Comparison of ENCODE assay signal across 17 cellular contexts in genomic region chr6:135358251-135358821, GRCh38.
DNase-seq lines count a peak whose midpoint lies in the region; ATAC-seq and TF ChIP-seq lines count a peak whose summit lies in the region.
"Had no signal": no experiment of that assay in that cellular context is flagged by ENCODE, and none has a peak within 500 bp of the region (broad histone marks: within the 10 kb centered on the region; RNA-seq: fewer than 3 reads in every experiment).

No MANE protein-coding gene starts in this region.

- H3K9me3 ChIP-seq in RWPE2 (ENCODE audit: severe bottlenecking) (no peaks in the 10 kb centered on the region), fibroblast of lung (ENCODE audit: control insufficient read depth, insufficient read depth, low read depth, low read length) (no peaks in the 10 kb centered on the region), A673 (ENCODE audit: low read depth, low read length, poor library complexity, severe bottlenecking) (no peaks in the 10 kb centered on the region)
- H3K9me3 ChIP-seq: gastrocnemius medialis, lower lobe of right lung had no signal

- no peaks in the 10 kb centered on the region for H3K9me3 Mint-ChIP-seq in activated CD8-positive, alpha-beta T cell treated with anti-CD3 and anti-CD28 coated beads for 36 hours
- peaks cover 3% of the 10 kb centered on the region for H3K9me3 Mint-ChIP-seq in activated CD8-positive, alpha-beta T cell treated with anti-CD3 and anti-CD28 coated beads, Interleukin-2, amount 10 ng/mL, durations not matched to agents 7 days and 5 days (ENCODE audit: insufficient read depth)
- H3K9me3 Mint-ChIP-seq: T-helper 1 cell treated with Interleukin-12 subunit alpha and Interleukin-12 subunit beta and Interleukin-4 antibody, amounts not matched to agents 30 μg/mL and 1 μg/mL, for 36 hours had no signal

- no peak for DNase-seq in activated CD8-positive, alpha-beta T cell treated with anti-CD3 and anti-CD28 coated beads for 36 hours
- DNase-seq in activated CD8-positive, alpha-beta T cell treated with anti-CD3 and anti-CD28 coated beads, Interleukin-2, amount 10 ng/mL, durations not matched to agents 7 days and 5 days, result no peak
- DNase-seq in RWPE2 (ENCODE audit: low spot score) (no peak), fibroblast of lung (ENCODE audit: low read depth in 2 of 2) (peak; percentile 88 to 96), smooth muscle cell of the brain vasculature (ENCODE audit: low read depth, low spot score) (peak; percentile 52), A673 (ENCODE audit: low spot score) (no peak), ureter (ENCODE audit: low spot score) (no peak), cardiac septum (ENCODE audit: low spot score) (no peak)
- DNase-seq: ACHN, aorta, gastrocnemius medialis, H9, lower lobe of right lung, NCI-H748 treated with DMSO at 0.1 percent for 48 hours, retina, trophoblast cell had no signal

- H3K9ac ChIP-seq in fibroblast of lung (ENCODE audit: insufficient read depth, low read length), result peak overlapping the region; percentile 44

- H3K27ac Mint-ChIP-seq in activated CD8-positive, alpha-beta T cell treated with anti-CD3 and anti-CD28 coated beads for 36 hours, result peak overlapping the region; percentile 25
- no peak overlapping the region for H3K27ac Mint-ChIP-seq in activated CD8-positive, alpha-beta T cell treated with anti-CD3 and anti-CD28 coated beads, Interleukin-2, amount 10 ng/mL, durations not matched to agents 7 days and 5 days
- H3K27ac Mint-ChIP-seq: T-helper 1 cell treated with Interleukin-12 subunit alpha and Interleukin-12 subunit beta and Interleukin-4 antibody, amounts not matched to agents 30 μg/mL and 1 μg/mL, for 36 hours had no signal

- intact Hi-C loops in activated CD8-positive, alpha-beta T cell treated with anti-CD3 and anti-CD28 coated beads for 36 hours (cut with micrococcal nuclease), result no loop called here
- intact Hi-C loops in A673 (cut with micrococcal nuclease; ENCODE audit: unreplicated experiment), result no loop called here
- intact Hi-C loops in cardiac septum (cut with DNase I), result no loop called here

- H3K4me3 ChIP-seq in RWPE2 (ENCODE audit: severe bottlenecking) (no peak overlapping the region), fibroblast of lung (replicated peaks in 1 of 4; ENCODE audit: control extremely low read depth in 1 of 4, insufficient read depth in 1 of 4, low read depth in 3 of 4, low read length in 4 of 4) (peak overlapping the region in 3 of 4 experiments; percentile 4 to 35 (median 30)), A673 (ENCODE audit: low read depth, low read length, poor library complexity, severe bottlenecking) (no peak overlapping the region)
- H3K4me3 ChIP-seq: gastrocnemius medialis, lower lobe of right lung had no signal

- no peaks in the 10 kb centered on the region for H3K79me2 ChIP-seq in fibroblast of lung (ENCODE audit: control insufficient read depth, insufficient read depth, low read length)

- H3K27me3 ChIP-seq in RWPE2 (ENCODE audit: insufficient read depth, poor library complexity, severe bottlenecking), result no peaks in the 10 kb centered on the region
- no peaks in the 10 kb centered on the region for H3K27me3 ChIP-seq in fibroblast of lung (ENCODE audit: control insufficient read depth, insufficient read depth, low read length)
- no peaks in the 10 kb centered on the region for H3K27me3 ChIP-seq in A673 (replicated peaks; ENCODE audit: insufficient read depth, low read depth, low read length, poor library complexity)
- H3K27me3 ChIP-seq: gastrocnemius medialis had no signal

- BruUV-seq in A673 (replicated peaks; lab: Mats Ljungman, UMichigan), result no TSS peak

- peaks cover 28% of the 10 kb centered on the region for H3K4me1 ChIP-seq in RWPE2 (ENCODE audit: insufficient read depth, poor library complexity, severe bottlenecking)
- peaks cover 12% of the 10 kb centered on the region for H3K4me1 ChIP-seq in fibroblast of lung (ENCODE audit: control insufficient read depth, extremely low read depth, insufficient read depth, low read length)
- H3K4me1 ChIP-seq in A673 (ENCODE audit: insufficient read depth, low read length, poor library complexity, severe bottlenecking), result no peaks in the 10 kb centered on the region
- H3K4me1 ChIP-seq: gastrocnemius medialis, lower lobe of right lung had no signal

- H3K36me3 Mint-ChIP-seq in activated CD8-positive, alpha-beta T cell treated with anti-CD3 and anti-CD28 coated beads for 36 hours (ENCODE audit: low read depth), result peaks cover 6% of the 10 kb centered on the region
- H3K36me3 Mint-ChIP-seq in activated CD8-positive, alpha-beta T cell treated with anti-CD3 and anti-CD28 coated beads, Interleukin-2, amount 10 ng/mL, durations not matched to agents 7 days and 5 days (ENCODE audit: low read depth), result peaks cover 2% of the 10 kb centered on the region

- H3K4me3 Mint-ChIP-seq in activated CD8-positive, alpha-beta T cell treated with anti-CD3 and anti-CD28 coated beads for 36 hours, result no peak overlapping the region
- no peak overlapping the region for H3K4me3 Mint-ChIP-seq in activated CD8-positive, alpha-beta T cell treated with anti-CD3 and anti-CD28 coated beads, Interleukin-2, amount 10 ng/mL, durations not matched to agents 7 days and 5 days
- H3K4me3 Mint-ChIP-seq: H9; T-helper 1 cell treated with Interleukin-12 subunit alpha and Interleukin-12 subunit beta and Interleukin-4 antibody, amounts not matched to agents 30 μg/mL and 1 μg/mL, for 36 hours had no signal

- H3K4me2 ChIP-seq in fibroblast of lung (ENCODE audit: extremely low read depth, insufficient read depth, low read length), result peak overlapping the region; percentile 77

- no peaks in the 10 kb centered on the region for H3K27me3 Mint-ChIP-seq in activated CD8-positive, alpha-beta T cell treated with anti-CD3 and anti-CD28 coated beads for 36 hours
- H3K27me3 Mint-ChIP-seq in activated CD8-positive, alpha-beta T cell treated with anti-CD3 and anti-CD28 coated beads, Interleukin-2, amount 10 ng/mL, durations not matched to agents 7 days and 5 days (ENCODE audit: low read depth), result no peaks in the 10 kb centered on the region

- peak overlapping the region; percentile 97 for H3K27ac ChIP-seq in RWPE2 (ENCODE audit: poor library complexity, severe bottlenecking)
- H3K27ac ChIP-seq in fibroblast of lung (ENCODE audit: insufficient read depth, low read length), result peak overlapping the region; percentile 84
- H3K27ac ChIP-seq in A673 (ENCODE audit: low read depth, low read length, poor library complexity, severe bottlenecking), result no peak overlapping the region
- H3K27ac ChIP-seq: gastrocnemius medialis, lower lobe of right lung had no signal

- H4K20me1 ChIP-seq in fibroblast of lung (ENCODE audit: control insufficient read depth, extremely low read depth, insufficient read depth, low read length), result no peaks in the 10 kb centered on the region

- H3K36me3 ChIP-seq in RWPE2 (ENCODE audit: low read depth), result no peaks in the 10 kb centered on the region
- no peaks in the 10 kb centered on the region for H3K36me3 ChIP-seq in fibroblast of lung (ENCODE audit: control insufficient read depth, insufficient read depth, low read length)
- H3K36me3 ChIP-seq in A673 (ENCODE audit: insufficient read depth, low read length, poor library complexity, severe bottlenecking), result no peaks in the 10 kb centered on the region
- H3K36me3 ChIP-seq: gastrocnemius medialis, lower lobe of right lung had no signal

- CTCF ChIA-PET in activated CD8-positive, alpha-beta T cell treated with anti-CD3 and anti-CD28 coated beads for 36 hours (lab: Charles Lee), result no interaction called here
- CTCF ChIA-PET in activated CD8-positive, alpha-beta T cell treated with anti-CD3 and anti-CD28 coated beads, Interleukin-2, amount 10 ng/mL, durations not matched to agents 7 days and 5 days (lab: Charles Lee), result no interaction called here
- CTCF ChIA-PET in A673 (lab: Charles Lee), result no interaction called here

- H2AFZ ChIP-seq in fibroblast of lung (ENCODE audit: low read length), result no peak overlapping the region

- peaks cover 8% of the 10 kb centered on the region for H3K4me1 Mint-ChIP-seq in activated CD8-positive, alpha-beta T cell treated with anti-CD3 and anti-CD28 coated beads for 36 hours (ENCODE audit: low read depth)
- no peaks in the 10 kb centered on the region for H3K4me1 Mint-ChIP-seq in activated CD8-positive, alpha-beta T cell treated with anti-CD3 and anti-CD28 coated beads, Interleukin-2, amount 10 ng/mL, durations not matched to agents 7 days and 5 days (ENCODE audit: low read depth)

- no peak for TF ChIP-seq CTCF in activated CD8-positive, alpha-beta T cell treated with anti-CD3 and anti-CD28 coated beads for 36 hours (IDR thresholded peaks at IDR 0.05)
- TF ChIP-seq CTCF in RWPE2 (IDR thresholded peaks at IDR 0.05; ENCODE audit: poor library complexity, severe bottlenecking), result no peak
- no peak for TF ChIP-seq CTCF in fibroblast of lung (conservative IDR thresholded peaks at IDR 0.05 in 1 of 2, IDR thresholded peaks at IDR 0.05 in 1 of 2; ENCODE audit: low read depth in 1 of 2, low read length in 2 of 2)
- no peak for TF ChIP-seq CTCF in A673 (conservative IDR thresholded peaks at IDR 0.05; ENCODE audit: low read depth, low read length)

- no peak for ATAC-seq in activated CD8-positive, alpha-beta T cell treated with anti-CD3 and anti-CD28 coated beads for 36 hours
- no peak for ATAC-seq in activated CD8-positive, alpha-beta T cell treated with anti-CD3 and anti-CD28 coated beads, Interleukin-2, amount 10 ng/mL, durations not matched to agents 7 days and 5 days
- peak; percentile 94 for ATAC-seq in RWPE2 (ENCODE audit: low read depth)
- ATAC-seq: gastrocnemius medialis, lower lobe of right lung had no signal

- POLR2A ChIA-PET in activated CD8-positive, alpha-beta T cell treated with anti-CD3 and anti-CD28 coated beads for 36 hours (lab: Charles Lee), result no interaction called here
- POLR2A ChIA-PET in activated CD8-positive, alpha-beta T cell treated with anti-CD3 and anti-CD28 coated beads, Interleukin-2, amount 10 ng/mL, durations not matched to agents 7 days and 5 days (lab: Charles Lee), result no interaction called here
- POLR2A ChIA-PET in A673 (lab: Charles Lee; ENCODE audit: low non-redundant PET), result no interaction called here

Comparison
In these comparisons a context has a peak if more than half of its experiments do, and no peak if none do; other contexts are left out.
1. DNase-seq: peak in fibroblast of lung (2 of 2) and smooth muscle cell of the brain vasculature (single experiment); none in activated CD8-positive, alpha-beta T cell treated with anti-CD3 and anti-CD28 coated beads for 36 hours (single experiment), activated CD8-positive, alpha-beta T cell treated with anti-CD3 and anti-CD28 coated beads, Interleukin-2, amount 10 ng/mL, durations not matched to agents 7 days and 5 days (single experiment), RWPE2 (single experiment), A673 (single experiment), ureter (single experiment) and cardiac septum (single experiment).
2. H3K4me3 ChIP-seq: peak in fibroblast of lung (3 of 4); none in RWPE2 (single experiment) and A673 (single experiment).